In genomic region chr5:892390-893136, GRCh38 we compare ENCODE assay signal across 1 cellular context.
TF ChIP-seq lines count a peak whose summit lies in the region.

BRD9 (minus strand) TSS chr5:892801; CDS start chr5:892657, 144 bp downstream.
A gene with protein sequence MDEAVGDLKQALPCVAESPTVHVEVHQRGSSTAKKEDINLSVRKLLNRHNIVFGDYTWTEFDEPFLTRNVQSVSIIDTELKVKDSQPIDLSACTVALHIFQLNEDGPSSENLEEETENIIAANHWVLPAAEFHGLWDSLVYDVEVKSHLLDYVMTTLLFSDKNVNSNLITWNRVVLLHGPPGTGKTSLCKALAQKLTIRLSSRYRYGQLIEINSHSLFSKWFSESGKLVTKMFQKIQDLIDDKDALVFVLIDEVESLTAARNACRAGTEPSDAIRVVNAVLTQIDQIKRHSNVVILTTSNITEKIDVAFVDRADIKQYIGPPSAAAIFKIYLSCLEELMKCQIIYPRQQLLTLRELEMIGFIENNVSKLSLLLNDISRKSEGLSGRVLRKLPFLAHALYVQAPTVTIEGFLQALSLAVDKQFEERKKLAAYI (plus strand): TSS chr5:892884. CDS start chr5:892999, 115 bp downstream.

TF ChIP-seq in K562, 482 proteins besides CTCF, POLR2A, EP300 and RAD21 (continued from another document and continues in another):
- TF ChIP-seq, protein P1, sequence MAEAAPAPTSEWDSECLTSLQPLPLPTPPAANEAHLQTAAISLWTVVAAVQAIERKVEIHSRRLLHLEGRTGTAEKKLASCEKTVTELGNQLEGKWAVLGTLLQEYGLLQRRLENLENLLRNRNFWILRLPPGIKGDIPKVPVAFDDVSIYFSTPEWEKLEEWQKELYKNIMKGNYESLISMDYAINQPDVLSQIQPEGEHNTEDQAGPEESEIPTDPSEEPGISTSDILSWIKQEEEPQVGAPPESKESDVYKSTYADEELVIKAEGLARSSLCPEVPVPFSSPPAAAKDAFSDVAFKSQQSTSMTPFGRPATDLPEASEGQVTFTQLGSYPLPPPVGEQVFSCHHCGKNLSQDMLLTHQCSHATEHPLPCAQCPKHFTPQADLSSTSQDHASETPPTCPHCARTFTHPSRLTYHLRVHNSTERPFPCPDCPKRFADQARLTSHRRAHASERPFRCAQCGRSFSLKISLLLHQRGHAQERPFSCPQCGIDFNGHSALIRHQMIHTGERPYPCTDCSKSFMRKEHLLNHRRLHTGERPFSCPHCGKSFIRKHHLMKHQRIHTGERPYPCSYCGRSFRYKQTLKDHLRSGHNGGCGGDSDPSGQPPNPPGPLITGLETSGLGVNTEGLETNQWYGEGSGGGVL (CRISPR knock-in tag; IDR thresholded peaks at IDR 0.05): no peak
- TF ChIP-seq BCLAF1 (IDR thresholded peaks at IDR 0.05; ENCODE audit: borderline replicate concordance in 1 of 2, control insufficient read depth in 1 of 2, low read depth in 2 of 2, low read length in 1 of 2): no peak
- peak; percentile 83 for TF ChIP-seq RBBP5 (IDR thresholded peaks at IDR 0.05; ENCODE audit: borderline replicate concordance, insufficient read depth, low read length, poor library complexity, severe bottlenecking)
- peak; percentile 80; the same call in 1 of the 2 replicates for TF ChIP-seq THAP7 (CRISPR knock-in tag; IDR thresholded peaks at IDR 0.05)
- no peak for TF ChIP-seq NFRKB (IDR thresholded peaks at IDR 0.05; ENCODE audit: low read depth)
- TF ChIP-seq ZNF253 (CRISPR knock-in tag; conservative IDR thresholded peaks at IDR 0.05): no peak
- TF ChIP-seq SLC30A9 (CRISPR knock-in tag; IDR thresholded peaks at IDR 0.05): no peak
- no peak for TF ChIP-seq YBX1 (IDR thresholded peaks at IDR 0.05)
- no peak for TF ChIP-seq ZNF280B (CRISPR knock-in tag; IDR thresholded peaks at IDR 0.05)
- TF ChIP-seq MXI1 (IDR thresholded peaks at IDR 0.05; ENCODE audit: low read depth, low read length): peak; percentile 76
- no peak for TF ChIP-seq RREB1 (CRISPR knock-in tag; IDR thresholded peaks at IDR 0.05)
- no peak for TF ChIP-seq GTF2E2 (tag; IDR thresholded peaks at IDR 0.05)
- TF ChIP-seq POLR2G (IDR thresholded peaks at IDR 0.05; ENCODE audit: low read depth, low read length): peak; percentile 96
- 0 out of 2 replicates have a peak, but pooled peaks have one; percentile 34 for TF ChIP-seq HBP1 (CRISPR knock-in tag; IDR thresholded peaks at IDR 0.05)
- TF ChIP-seq, protein P2, sequence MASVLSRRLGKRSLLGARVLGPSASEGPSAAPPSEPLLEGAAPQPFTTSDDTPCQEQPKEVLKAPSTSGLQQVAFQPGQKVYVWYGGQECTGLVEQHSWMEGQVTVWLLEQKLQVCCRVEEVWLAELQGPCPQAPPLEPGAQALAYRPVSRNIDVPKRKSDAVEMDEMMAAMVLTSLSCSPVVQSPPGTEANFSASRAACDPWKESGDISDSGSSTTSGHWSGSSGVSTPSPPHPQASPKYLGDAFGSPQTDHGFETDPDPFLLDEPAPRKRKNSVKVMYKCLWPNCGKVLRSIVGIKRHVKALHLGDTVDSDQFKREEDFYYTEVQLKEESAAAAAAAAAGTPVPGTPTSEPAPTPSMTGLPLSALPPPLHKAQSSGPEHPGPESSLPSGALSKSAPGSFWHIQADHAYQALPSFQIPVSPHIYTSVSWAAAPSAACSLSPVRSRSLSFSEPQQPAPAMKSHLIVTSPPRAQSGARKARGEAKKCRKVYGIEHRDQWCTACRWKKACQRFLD (CRISPR knock-in tag; IDR thresholded peaks at IDR 0.05): no peak
- peak; percentile 94 for TF ChIP-seq RBFOX2 (IDR thresholded peaks at IDR 0.05; ENCODE audit: low read depth, low read length)
- TF ChIP-seq VEZF1 (CRISPR knock-in tag; IDR thresholded peaks at IDR 0.05): peak; percentile 94
- TF ChIP-seq, protein P3, sequence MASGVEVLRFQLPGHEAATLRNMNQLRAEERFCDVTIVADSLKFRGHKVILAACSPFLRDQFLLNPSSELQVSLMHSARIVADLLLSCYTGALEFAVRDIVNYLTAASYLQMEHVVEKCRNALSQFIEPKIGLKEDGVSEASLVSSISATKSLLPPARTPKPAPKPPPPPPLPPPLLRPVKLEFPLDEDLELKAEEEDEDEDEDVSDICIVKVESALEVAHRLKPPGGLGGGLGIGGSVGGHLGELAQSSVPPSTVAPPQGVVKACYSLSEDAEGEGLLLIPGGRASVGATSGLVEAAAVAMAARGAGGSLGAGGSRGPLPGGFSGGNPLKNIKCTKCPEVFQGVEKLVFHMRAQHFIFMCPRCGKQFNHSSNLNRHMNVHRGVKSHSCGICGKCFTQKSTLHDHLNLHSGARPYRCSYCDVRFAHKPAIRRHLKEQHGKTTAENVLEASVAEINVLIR (CRISPR knock-in tag; IDR thresholded peaks at IDR 0.05): peak; percentile 85
- peak; percentile 62; the same call in 1 of the 2 replicates for TF ChIP-seq ELF2 (CRISPR knock-in tag; IDR thresholded peaks at IDR 0.05)
- no peak for TF ChIP-seq RBM39 (optimal IDR thresholded peaks at IDR 0.05; ENCODE audit: low read depth, low read length)
- no peak; a peak in 1 of 4 replicates for TF ChIP-seq NRF1 (conservative IDR thresholded peaks at IDR 0.05 in 1 of 2, IDR thresholded peaks at IDR 0.05 in 1 of 2)
- TF ChIP-seq, protein P4, sequence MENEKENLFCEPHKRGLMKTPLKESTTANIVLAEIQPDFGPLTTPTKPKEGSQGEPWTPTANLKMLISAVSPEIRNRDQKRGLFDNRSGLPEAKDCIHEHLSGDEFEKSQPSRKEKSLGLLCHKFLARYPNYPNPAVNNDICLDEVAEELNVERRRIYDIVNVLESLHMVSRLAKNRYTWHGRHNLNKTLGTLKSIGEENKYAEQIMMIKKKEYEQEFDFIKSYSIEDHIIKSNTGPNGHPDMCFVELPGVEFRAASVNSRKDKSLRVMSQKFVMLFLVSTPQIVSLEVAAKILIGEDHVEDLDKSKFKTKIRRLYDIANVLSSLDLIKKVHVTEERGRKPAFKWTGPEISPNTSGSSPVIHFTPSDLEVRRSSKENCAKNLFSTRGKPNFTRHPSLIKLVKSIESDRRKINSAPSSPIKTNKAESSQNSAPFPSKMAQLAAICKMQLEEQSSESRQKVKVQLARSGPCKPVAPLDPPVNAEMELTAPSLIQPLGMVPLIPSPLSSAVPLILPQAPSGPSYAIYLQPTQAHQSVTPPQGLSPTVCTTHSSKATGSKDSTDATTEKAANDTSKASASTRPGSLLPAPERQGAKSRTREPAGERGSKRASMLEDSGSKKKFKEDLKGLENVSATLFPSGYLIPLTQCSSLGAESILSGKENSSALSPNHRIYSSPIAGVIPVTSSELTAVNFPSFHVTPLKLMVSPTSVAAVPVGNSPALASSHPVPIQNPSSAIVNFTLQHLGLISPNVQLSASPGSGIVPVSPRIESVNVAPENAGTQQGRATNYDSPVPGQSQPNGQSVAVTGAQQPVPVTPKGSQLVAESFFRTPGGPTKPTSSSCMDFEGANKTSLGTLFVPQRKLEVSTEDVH (IDR thresholded peaks at IDR 0.05; ENCODE audit: low read depth, partially characterized antibody): peak; percentile 60
- no peak for TF ChIP-seq ZSCAN29 (IDR thresholded peaks at IDR 0.05)
- TF ChIP-seq, protein P5, sequence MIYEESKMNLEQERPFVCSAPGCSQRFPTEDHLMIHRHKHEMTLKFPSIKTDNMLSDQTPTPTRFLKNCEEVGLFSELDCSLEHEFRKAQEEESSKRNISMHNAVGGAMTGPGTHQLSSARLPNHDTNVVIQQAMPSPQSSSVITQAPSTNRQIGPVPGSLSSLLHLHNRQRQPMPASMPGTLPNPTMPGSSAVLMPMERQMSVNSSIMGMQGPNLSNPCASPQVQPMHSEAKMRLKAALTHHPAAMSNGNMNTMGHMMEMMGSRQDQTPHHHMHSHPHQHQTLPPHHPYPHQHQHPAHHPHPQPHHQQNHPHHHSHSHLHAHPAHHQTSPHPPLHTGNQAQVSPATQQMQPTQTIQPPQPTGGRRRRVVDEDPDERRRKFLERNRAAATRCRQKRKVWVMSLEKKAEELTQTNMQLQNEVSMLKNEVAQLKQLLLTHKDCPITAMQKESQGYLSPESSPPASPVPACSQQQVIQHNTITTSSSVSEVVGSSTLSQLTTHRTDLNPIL (CRISPR knock-in tag; IDR thresholded peaks at IDR 0.05): no peak
